1 cellular context compared by ENCODE assay signal in genomic region chr3:27589795-27590194, GRCh38.
TF ChIP-seq lines count a peak whose summit lies in the region.

No MANE protein-coding gene starts in this region.

TF ChIP-seq in IMR-90, 13 proteins besides CTCF, POLR2A, EP300 and RAD21 (continued from another document):
- TF ChIP-seq ELK1 (IDR thresholded peaks at IDR 0.05; ENCODE audit: borderline replicate concordance, low read depth, low read length) = no peak
- TF ChIP-seq SMC3 (IDR thresholded peaks at IDR 0.05; ENCODE audit: low read depth, low read length) = no peak
- TF ChIP-seq USF2 (IDR thresholded peaks at IDR 0.05; ENCODE audit: low read depth, low read length) = no peak
- no peak for TF ChIP-seq FOS (IDR thresholded peaks at IDR 0.05; ENCODE audit: low read depth, low read length)
- TF ChIP-seq MAFK (IDR thresholded peaks at IDR 0.05; ENCODE audit: low read depth, low read length) = no peak
- TF ChIP-seq MAZ (IDR thresholded peaks at IDR 0.05; ENCODE audit: borderline replicate concordance, low read depth, low read length) = no peak
- TF ChIP-seq BHLHE40 (IDR thresholded peaks at IDR 0.05; ENCODE audit: low read depth, low read length) = no peak
